In genomic region chr11:3138178-3139085, GRCh38 we compare ENCODE assay signal across 22 cellular contexts. TPM values are rescaled to one million over a fixed set of nuclear protein-coding genes. Genes with fewer than 3 reads are reported as not detected.
DNase-seq lines count a peak whose midpoint lies in the region; ATAC-seq and TF ChIP-seq lines count a peak whose summit lies in the region.
"Had no signal": no experiment of that assay in that cellular context is flagged by ENCODE, and none has a peak within 500 bp of the region (broad histone marks: within the 10 kb centered on the region; RNA-seq: fewer than 3 reads in every experiment).

No MANE protein-coding gene starts in this region.

- H3K79me1 ChIP-seq in neuronal stem cell (ENCODE audit: low read depth, low read length) = peaks cover 16% of the 10 kb centered on the region

- H3K36me3 ChIP-seq in SJCRH30 = no peaks in the 10 kb centered on the region
- no peaks in the 10 kb centered on the region for H3K36me3 ChIP-seq in neuronal stem cell (replicated peaks in 1 of 2; ENCODE audit: control insufficient read depth in 2 of 2, insufficient read depth in 2 of 2, low read length in 2 of 2)
- H3K36me3 ChIP-seq: HAP-1 had no signal

- H3K23ac ChIP-seq in neuronal stem cell (ENCODE audit: low read depth, low read length, poor library complexity) = peak overlapping the region; percentile 17

- H2AFZ ChIP-seq in neuronal stem cell (ENCODE audit: low read length) = no peak overlapping the region

- peak overlapping the region; percentile 78 for H3K14ac ChIP-seq in neuronal stem cell (ENCODE audit: low read length)

- no CpG with 5 or more reads among the region's 28 CpGs for WGBS in neuronal stem cell (ENCODE audit: extremely low coverage in 2 of 2, insufficient read length in 2 of 2, insufficient replicate concordance in 1 of 2), 2 donors

- H3K27ac Mint-ChIP-seq in CD14-positive monocyte = no peak overlapping the region
- H3K27ac Mint-ChIP-seq: activated B cell treated with CpG ODN at 0.5 μM for 24 hours; CD4-positive, CD25-positive, alpha-beta regulatory T cell; stimulated activated memory B cell treated with anti-CD40 and anti-IgM and Interleukin-4, amounts not matched to agents 10 μg/mL and 1 μg/mL and 100 μg/mL, for 72 hours; T-helper 17 cell had no signal

- no peak overlapping the region for H3K4me3 ChIP-seq in SJCRH30
- H3K4me3 ChIP-seq in neuronal stem cell (ENCODE audit: low read length in 2 of 2) = no peak overlapping the region
- H3K4me3 ChIP-seq: HAP-1, upper lobe of left lung had no signal

- peaks cover 0 to 2% (median 2%) of the 10 kb centered on the region in 3 donors for H3K27me3 Mint-ChIP-seq in CD14-positive monocyte (ENCODE audit: low read depth in 3 of 3)
- H3K27me3 Mint-ChIP-seq: activated B cell treated with CpG ODN at 0.5 μM for 24 hours; CD4-positive, CD25-positive, alpha-beta regulatory T cell; T-helper 17 cell had no signal

- H3K18ac ChIP-seq in neuronal stem cell (ENCODE audit: low read length) = peak overlapping the region; percentile 77

- intact Hi-C loops in CD14-positive monocyte (cut with micrococcal nuclease) = no loop called here

- H3K4ac ChIP-seq in neuronal stem cell (ENCODE audit: low read length) = no peak overlapping the region

- no peak overlapping the region for H2BK15ac ChIP-seq in neuronal stem cell (ENCODE audit: low read length)

- H3K27ac ChIP-seq in SJCRH30 (peak overlapping the region; percentile 62), neuronal stem cell (replicated peaks; ENCODE audit: low read length) (no peak overlapping the region)
- H3K27ac ChIP-seq: upper lobe of left lung had no signal

- peaks cover 0 to 25% of the 10 kb centered on the region in 2 donors for H3K36me3 Mint-ChIP-seq in CD14-positive monocyte
- H3K36me3 Mint-ChIP-seq: CD4-positive, CD25-positive, alpha-beta regulatory T cell; stimulated activated memory B cell treated with anti-CD40 and anti-IgM and Interleukin-4, amounts not matched to agents 10 μg/mL and 1 μg/mL and 100 μg/mL, for 72 hours had no signal

- TF ChIP-seq CTCF in CD14-positive monocyte (IDR thresholded peaks at IDR 0.05) = no peak
- TF ChIP-seq CTCF in GM13977 (IDR thresholded peaks at IDR 0.05; ENCODE audit: extremely low read depth, insufficient read depth, missing control alignments) = no peak

- peaks cover 0 to 2% (median 0%) of the 10 kb centered on the region in 7 donors for H3K9me3 Mint-ChIP-seq in CD14-positive monocyte
- H3K9me3 Mint-ChIP-seq: activated B cell treated with CpG ODN at 0.5 μM for 24 hours; CD4-positive, CD25-positive, alpha-beta regulatory T cell had no signal

- in situ Hi-C loops in GM13977 (cut with MboI; ENCODE audit: low pct_unique_long_range_greater_than_20kb, low sequenced_read_pairs, unreplicated experiment) = no loop called here

- H3K4me1 ChIP-seq in SJCRH30 = peaks cover 42% of the 10 kb centered on the region
- H3K4me1 ChIP-seq in neuronal stem cell (ENCODE audit: control insufficient read depth in 2 of 2, insufficient read depth in 1 of 2, low read depth in 1 of 2, low read length in 2 of 2) = peaks cover 4 to 29% of the 10 kb centered on the region in 2 donors
- H3K4me1 ChIP-seq: HAP-1 had no signal

- no peak overlapping the region for H2BK5ac ChIP-seq in neuronal stem cell (ENCODE audit: low read length)

- no peak overlapping the region for H4K91ac ChIP-seq in neuronal stem cell (ENCODE audit: low read depth, low read length, poor library complexity)

- H3K9ac ChIP-seq in neuronal stem cell (ENCODE audit: low read depth, low read length, poor library complexity) = peak overlapping the region; percentile 52

- H2BK120ac ChIP-seq in neuronal stem cell (ENCODE audit: low read depth, low read length) = no peak overlapping the region

- H2BK12ac ChIP-seq in neuronal stem cell (ENCODE audit: low read length) = no peak overlapping the region

- H4K8ac ChIP-seq in neuronal stem cell (ENCODE audit: low read depth, low read length) = no peak overlapping the region

- no peak overlapping the region for H3K4me2 ChIP-seq in neuronal stem cell (ENCODE audit: insufficient read depth, low read length, poor library complexity, severe bottlenecking)

- ATAC-seq in HG03460 (IDR thresholded peaks at IDR 0.05; ENCODE audit: unreplicated experiment) (no peak), HG02884 (IDR thresholded peaks at IDR 0.05; ENCODE audit: unreplicated experiment) (no peak)
- ATAC-seq: left lobe of liver; stimulated activated memory B cell treated with anti-CD40 and anti-IgM and Interleukin-4, amounts not matched to agents 10 μg/mL and 1 μg/mL and 100 μg/mL, for 72 hours; T-helper 17 cell had no signal

- peaks cover 61% of the 10 kb centered on the region for H3K4me1 Mint-ChIP-seq in CD14-positive monocyte
- H3K4me1 Mint-ChIP-seq: activated B cell treated with CpG ODN at 0.5 μM for 24 hours; CD4-positive, CD25-positive, alpha-beta regulatory T cell; stimulated activated memory B cell treated with anti-CD40 and anti-IgM and Interleukin-4, amounts not matched to agents 10 μg/mL and 1 μg/mL and 100 μg/mL, for 72 hours had no signal

- no peak overlapping the region for H3K4me3 Mint-ChIP-seq in CD14-positive monocyte
- H3K4me3 Mint-ChIP-seq: activated B cell treated with CpG ODN at 0.5 μM for 24 hours; CD4-positive, CD25-positive, alpha-beta regulatory T cell; stimulated activated memory B cell treated with anti-CD40 and anti-IgM and Interleukin-4, amounts not matched to agents 10 μg/mL and 1 μg/mL and 100 μg/mL, for 72 hours; T-helper 17 cell had no signal

- no peaks in the 10 kb centered on the region for H3K9me3 ChIP-seq in SJCRH30 (replicated peaks)
- H3K9me3 ChIP-seq in neuronal stem cell (replicated peaks in 1 of 2; ENCODE audit: control insufficient read depth in 2 of 2, insufficient read depth in 1 of 2, low read depth in 1 of 2, low read length in 2 of 2) = no peaks in the 10 kb centered on the region
- H3K9me3 ChIP-seq: HAP-1, upper lobe of left lung had no signal

- peak overlapping the region; percentile 41 for H2AK5ac ChIP-seq in neuronal stem cell (ENCODE audit: low read depth, low read length)

- DNase-seq in CD14-positive monocyte (ENCODE audit: low spot score) = peak; percentile 37
- DNase-seq in SJCRH30 = peak; percentile 33 to 34
- DNase-seq in iPS-NIHi7 (ENCODE audit: extremely low spot score) = peak; percentile 73
- no peak for DNase-seq in neuronal stem cell (ENCODE audit: low spot score)
- no peak for DNase-seq in NCI-H226
- DNase-seq in GM13977 (ENCODE audit: low spot score) = no peak
- DNase-seq: activated B cell treated with CpG ODN at 0.5 μM for 24 hours; caudate nucleus; CD4-positive, CD25-positive, alpha-beta regulatory T cell; DMS79; hippocampal formation; Kasumi-1; NCI-H1436; NCI-H345; SIG-M5; T-helper 17 cell had no signal

- H3K27me3 ChIP-seq in SJCRH30 = no peaks in the 10 kb centered on the region
- H3K27me3 ChIP-seq in neuronal stem cell (ENCODE audit: control insufficient read depth in 3 of 3, insufficient read depth in 3 of 3, low read depth in 1 of 3, low read length in 3 of 3) = no peaks in the 10 kb centered on the region
- H3K27me3 ChIP-seq: upper lobe of left lung had no signal

RNA-seq across cellular contexts. Expression of gene OSBPL5, which starts 26.7 kb away (rescaled TPM):
- polyA plus RNA-seq in CD14-positive monocyte = 1 to 10 TPM; 3.1 to 6.8 TPM
- total RNA-seq in SJCRH30 (2014; rRNA removed; shearing (Covaris generic)) = 6.7 and 8.4 TPM in 2 replicates
- polyA plus RNA-seq in neuronal stem cell (2013, experiment 1 of 2) = 9.5 TPM
- 9.7 TPM for polyA plus RNA-seq in neuronal stem cell (2013, experiment 2 of 2)
- total RNA-seq: activated B cell treated with CpG ODN at 0.5 μM for 24 hours had no signal

Comparison
In these comparisons a context has a peak if more than half of its experiments do, and no peak if none do; other contexts are left out.
1. DNase-seq: peak in CD14-positive monocyte (single experiment), SJCRH30 (2 of 2) and iPS-NIHi7 (single experiment); none in neuronal stem cell (single experiment), NCI-H226 (single experiment) and GM13977 (single experiment).